8 cellular contexts compared by ENCODE assay signal in genomic region chrX:34656467-34656841, GRCh38. TPM values are rescaled to one million over a fixed set of nuclear protein-coding genes. Genes with fewer than 3 reads are reported as not detected.
A peak's percentile ranks its signal among the peaks of the same experiment; 100 is the strongest.
DNase-seq lines count a peak whose midpoint lies in the region; ATAC-seq and TF ChIP-seq lines count a peak whose summit lies in the region.

No MANE protein-coding gene starts in this region.

- H4K91ac ChIP-seq in mesenchymal stem cell (ENCODE audit: low read length) = no peak overlapping the region

- H3K4ac ChIP-seq in mesenchymal stem cell (ENCODE audit: low read depth in 1 of 2, low read length in 2 of 2) = no peak overlapping the region

- H2AFZ ChIP-seq in mesenchymal stem cell (ENCODE audit: low read depth, low read length) = no peak overlapping the region

- H3K9me3 ChIP-seq in mesenchymal stem cell (ENCODE audit: control insufficient read depth, low read length) = no peaks in the 10 kb centered on the region

- H3K4me1 ChIP-seq in mesenchymal stem cell (ENCODE audit: control insufficient read depth, insufficient read depth, low read depth, low read length) = no peaks in the 10 kb centered on the region

- intact Hi-C loops in dendritic cell treated with granulocyte-macrophage colony-stimulating factor and Interleukin-4, amounts not matched to agents 40 ng/mL and 50 ng/mL, for 4 days (cut with micrococcal nuclease) = no loop called here

- H3K4me1 Mint-ChIP-seq in T-helper 2 cell treated with Interferon-gamma antibody and Interleukin-4, amounts not matched to agents 5 μg/mL and 100 μg/mL, for 36 hours (ENCODE audit: low read depth) = peaks cover 3% of the 10 kb centered on the region
- H3K4me1 Mint-ChIP-seq in dendritic cell treated with granulocyte-macrophage colony-stimulating factor and Interleukin-4, amounts not matched to agents 40 ng/mL and 50 ng/mL, for 4 days (ENCODE audit: low read depth) = peaks cover 10% of the 10 kb centered on the region
- H3K4me1 Mint-ChIP-seq in type B pancreatic cell (ENCODE audit: unreplicated experiment) = peaks cover 7% of the 10 kb centered on the region

- no peaks in the 10 kb centered on the region for H3K79me1 ChIP-seq in mesenchymal stem cell (replicated peaks; ENCODE audit: low read length, poor library complexity, severe bottlenecking)

- peak overlapping the region; percentile 79 to 84 for H3K4me3 ChIP-seq in mesenchymal stem cell (ENCODE audit: insufficient read depth in 1 of 2, low read depth in 1 of 2, low read length in 2 of 2)

- H3K27ac ChIP-seq in mesenchymal stem cell (ENCODE audit: low read length, poor library complexity, severe bottlenecking) = no peak overlapping the region

- TF ChIP-seq POLR2A in GM18505 (IDR thresholded peaks at IDR 0.05; ENCODE audit: borderline replicate concordance, extremely low read depth, insufficient read depth, insufficient read length) = no peak

- peak overlapping the region; percentile 49 for H3K4me3 Mint-ChIP-seq in T-helper 2 cell treated with Interferon-gamma antibody and Interleukin-4, amounts not matched to agents 5 μg/mL and 100 μg/mL, for 36 hours
- H3K4me3 Mint-ChIP-seq in dendritic cell treated with granulocyte-macrophage colony-stimulating factor and Interleukin-4, amounts not matched to agents 40 ng/mL and 50 ng/mL, for 4 days = peak overlapping the region; percentile 46
- H3K4me3 Mint-ChIP-seq in type B pancreatic cell = peak overlapping the region; percentile 91

- TF ChIP-seq CTCF in type B pancreatic cell (conservative IDR thresholded peaks at IDR 0.05) = no peak

- no peaks in the 10 kb centered on the region for H3K9me3 Mint-ChIP-seq in T-helper 2 cell treated with Interferon-gamma antibody and Interleukin-4, amounts not matched to agents 5 μg/mL and 100 μg/mL, for 36 hours
- no peaks in the 10 kb centered on the region for H3K9me3 Mint-ChIP-seq in dendritic cell treated with granulocyte-macrophage colony-stimulating factor and Interleukin-4, amounts not matched to agents 40 ng/mL and 50 ng/mL, for 4 days
- no peaks in the 10 kb centered on the region for H3K9me3 Mint-ChIP-seq in type B pancreatic cell

- H3K36me3 Mint-ChIP-seq in T-helper 2 cell treated with Interferon-gamma antibody and Interleukin-4, amounts not matched to agents 5 μg/mL and 100 μg/mL, for 36 hours (ENCODE audit: low read depth) = no peaks in the 10 kb centered on the region
- no peaks in the 10 kb centered on the region for H3K36me3 Mint-ChIP-seq in dendritic cell treated with granulocyte-macrophage colony-stimulating factor and Interleukin-4, amounts not matched to agents 40 ng/mL and 50 ng/mL, for 4 days (ENCODE audit: low read depth)
- no peaks in the 10 kb centered on the region for H3K36me3 Mint-ChIP-seq in type B pancreatic cell

- peak overlapping the region; percentile 90 for H3K9ac ChIP-seq in mesenchymal stem cell (ENCODE audit: low read length)

- ATAC-seq in GM18505 (IDR thresholded peaks at IDR 0.05; ENCODE audit: unreplicated experiment) (no peak), GM19395 (IDR thresholded peaks at IDR 0.05; ENCODE audit: unreplicated experiment) (no peak)

- H3K18ac ChIP-seq in mesenchymal stem cell (ENCODE audit: low read depth in 1 of 2, low read length in 2 of 2) = peak overlapping the region in 1 of 2 experiments; percentile 38

- H3K23ac ChIP-seq in mesenchymal stem cell (ENCODE audit: low read length in 2 of 2) = no peak overlapping the region

- H4K8ac ChIP-seq in mesenchymal stem cell (ENCODE audit: low read length) = no peak overlapping the region

- H2BK15ac ChIP-seq in mesenchymal stem cell (ENCODE audit: low read depth, poor library complexity, severe bottlenecking) = no peak overlapping the region

- H3K27me3 ChIP-seq in mesenchymal stem cell (ENCODE audit: control insufficient read depth in 1 of 2, insufficient read depth in 1 of 2, low read length in 2 of 2) = no peaks in the 10 kb centered on the region

- WGBS in mesenchymal stem cell = 1% methylated on average over 6 of the region's 27 CpGs

- no peak overlapping the region for H3K14ac ChIP-seq in mesenchymal stem cell (ENCODE audit: low read length in 2 of 2)

- no peak overlapping the region for H2BK5ac ChIP-seq in mesenchymal stem cell (ENCODE audit: low read depth, low read length, poor library complexity, severe bottlenecking)

- peak overlapping the region; percentile 70 for H3K4me2 ChIP-seq in mesenchymal stem cell (ENCODE audit: low read length, poor library complexity, severe bottlenecking)

- H2BK120ac ChIP-seq in mesenchymal stem cell (ENCODE audit: low read depth, low read length) = no peak overlapping the region

- no peaks in the 10 kb centered on the region for H3K36me3 ChIP-seq in mesenchymal stem cell (ENCODE audit: control insufficient read depth in 1 of 2, insufficient read depth in 2 of 2, low read depth in 1 of 2, low read length in 2 of 2)

- H3K27ac Mint-ChIP-seq in T-helper 2 cell treated with Interferon-gamma antibody and Interleukin-4, amounts not matched to agents 5 μg/mL and 100 μg/mL, for 36 hours = no peak overlapping the region
- no peak overlapping the region for H3K27ac Mint-ChIP-seq in dendritic cell treated with granulocyte-macrophage colony-stimulating factor and Interleukin-4, amounts not matched to agents 40 ng/mL and 50 ng/mL, for 4 days
- peak overlapping the region; percentile 78 for H3K27ac Mint-ChIP-seq in type B pancreatic cell

- DNase-seq in T-helper 2 cell treated with Interferon-gamma antibody and Interleukin-4, amounts not matched to agents 5 μg/mL and 100 μg/mL, for 36 hours (ENCODE audit: low spot score) = no peak
- DNase-seq in T-helper 2 cell (no peak), mesenchymal stem cell (peak; percentile 9), type B pancreatic cell (ENCODE audit: extremely low spot score, unreplicated experiment) (peak; percentile 65), SKM-1 treated with dmso at 0.1 percent for 144 hours (lab: John Stamatoyannopoulos, UW; ENCODE audit: unreplicated experiment) (no peak)

- H3K27me3 Mint-ChIP-seq in T-helper 2 cell treated with Interferon-gamma antibody and Interleukin-4, amounts not matched to agents 5 μg/mL and 100 μg/mL, for 36 hours (ENCODE audit: low read depth) = peaks cover 23% of the 10 kb centered on the region
- H3K27me3 Mint-ChIP-seq in dendritic cell treated with granulocyte-macrophage colony-stimulating factor and Interleukin-4, amounts not matched to agents 40 ng/mL and 50 ng/mL, for 4 days = peaks cover 37% of the 10 kb centered on the region
- peaks cover 58% of the 10 kb centered on the region for H3K27me3 Mint-ChIP-seq in type B pancreatic cell

- no peak overlapping the region for H2BK12ac ChIP-seq in mesenchymal stem cell (ENCODE audit: low read length in 2 of 2)

- H2AK5ac ChIP-seq in mesenchymal stem cell (ENCODE audit: low read length, severe bottlenecking) = no peak overlapping the region

RNA-seq across cellular contexts. Expression of gene TMEM47, which starts 0.6 kb away (rescaled TPM):
- 13.1 TPM for polyA plus RNA-seq in mesenchymal stem cell (2013, experiment 1 of 2)
- polyA plus RNA-seq in mesenchymal stem cell (2013, experiment 2 of 2) = 14.2 TPM
- total RNA-seq in type B pancreatic cell (ENCODE audit: low replicate concordance) = 5.8 and 23.6 TPM in 2 replicates

Comparison
In these comparisons a context has a peak if more than half of its experiments do, and no peak if none do; other contexts are left out.
1. DNase-seq: peak in mesenchymal stem cell (single experiment) and type B pancreatic cell (single experiment); none in T-helper 2 cell treated with Interferon-gamma antibody and Interleukin-4, amounts not matched to agents 5 μg/mL and 100 μg/mL, for 36 hours (single experiment), T-helper 2 cell (0 of 5) and SKM-1 treated with dmso at 0.1 percent for 144 hours (single experiment).
2. Peak in every context shown above with its lines, with median percentiles within 50 percentile points of each other: H3K4me3 Mint-ChIP-seq.